In genomic region chr10:131022369-131022768, GRCh38 we compare ENCODE assay signal across 33 cellular contexts.
"Had no signal": no experiment of that assay in that cellular context is flagged by ENCODE, and none has a peak within 500 bp of the region (broad histone marks: within the 10 kb centered on the region; RNA-seq: fewer than 3 reads in every experiment).

No MANE protein-coding gene starts in this region.

- H3K4me1 ChIP-seq: adrenal gland, breast epithelium, Peyer's patch, SJSA1 had no signal

- H3K9me3 ChIP-seq: adrenal gland, body of pancreas, breast epithelium, MG63, Peyer's patch, SK-N-SH had no signal

- H3K4me3 ChIP-seq: adrenal gland, body of pancreas, breast epithelium, MG63, Peyer's patch, SJSA1 had no signal

- H3K4me1 Mint-ChIP-seq: activated CD4-positive, alpha-beta T cell treated with anti-CD3 and anti-CD28 coated beads, Interleukin-2, amount 10 ng/mL, durations not matched to agents 24 days and 14 days had no signal

- H3K36me3 ChIP-seq: adrenal gland, breast epithelium, MG63, Peyer's patch, SJSA1 had no signal

- DNase-seq: activated CD4-positive, alpha-beta T cell treated with anti-CD3 and anti-CD28 coated beads, Interleukin-2, amount 10 ng/mL, durations not matched to agents 24 days and 14 days; activated CD4-positive, alpha-beta T cell treated with anti-CD3 and anti-CD28 coated beads, Interleukin-2, amount 50 U/mL, for 4 hours; activated CD8-positive, alpha-beta T cell treated with anti-CD3 and anti-CD28 coated beads for 36 hours; activated gamma-delta T cell treated with Interleukin-2 at 50 U/mL for 16 hours; activated naive CD4-positive, alpha-beta T cell treated with anti-CD3 and anti-CD28 coated beads for 36 hours; activated T-cell treated with anti-CD3 and anti-CD28 coated beads, Interleukin-2, amount 50 U/mL, for 4 hours; adrenal gland; body of pancreas; central memory CD4-positive, alpha-beta T cell; Kasumi-1; KG1; MG63; NCI-H1048; NCI-H1105 treated with DMSO at 0.1 percent for 48 hours; NCI-H1436; NCI-H1694; NCI-H1930; NCI-H2081 treated with DMSO at 0.1 percent for 48 hours; NCI-H226; NCI-H446 treated with DMSO at 0.1 percent for 48 hours; NCI-H524 treated with DMSO at 0.1 percent for 48 hours; RPMI8226; SHP77 treated with DMSO at 0.1 percent for 48 hours; SK-N-SH had no signal

- H3K4me3 Mint-ChIP-seq: activated CD4-positive, alpha-beta T cell treated with anti-CD3 and anti-CD28 coated beads, Interleukin-2, amount 10 ng/mL, durations not matched to agents 24 days and 14 days; activated CD8-positive, alpha-beta T cell treated with anti-CD3 and anti-CD28 coated beads for 36 hours; activated naive CD4-positive, alpha-beta T cell treated with anti-CD3 and anti-CD28 coated beads for 36 hours; activated T-cell treated with anti-CD3 and anti-CD28 coated beads, Interleukin-2, amount 50 U/mL, for 4 hours; activated T-helper 1 cell treated with anti-CD3 and anti-CD28 coated beads, Interleukin-12 subunit alpha, Interleukin-12 subunit beta, Interleukin-2, Interleukin-4 antibody, amounts not matched to agents 30 ng/mL and 10 ng/mL and 1 ng/mL, durations not matched to agents 14 hours and 24 hours and 36 hours; T-helper 1 cell treated with Interleukin-12 subunit alpha and Interleukin-12 subunit beta and Interleukin-4 antibody, amounts not matched to agents 30 μg/mL and 1 μg/mL, for 36 hours; T-helper 2 cell treated with Interferon-gamma antibody and Interleukin-4, amounts not matched to agents 5 μg/mL and 100 μg/mL, for 36 hours had no signal

- ATAC-seq: activated CD8-positive, alpha-beta T cell treated with anti-CD3 and anti-CD28 coated beads for 36 hours; activated naive CD4-positive, alpha-beta T cell treated with anti-CD3 and anti-CD28 coated beads, Interleukin-2, amount 50 U/mL, for 72 hours; activated T-cell treated with anti-CD3 and anti-CD28 coated beads, Interleukin-2, amount 50 U/mL, for 4 hours; body of pancreas had no signal

- H3K36me3 Mint-ChIP-seq: activated naive CD4-positive, alpha-beta T cell treated with anti-CD3 and anti-CD28 coated beads, Interleukin-2, amount 50 U/mL, for 72 hours had no signal

- H3K27ac ChIP-seq: adrenal gland, body of pancreas, breast epithelium, Peyer's patch, SJSA1 had no signal

- H3K27ac Mint-ChIP-seq: activated CD4-positive, alpha-beta T cell treated with anti-CD3 and anti-CD28 coated beads, Interleukin-2, amount 10 ng/mL, durations not matched to agents 24 days and 14 days; activated CD8-positive, alpha-beta T cell treated with anti-CD3 and anti-CD28 coated beads for 36 hours; activated naive CD4-positive, alpha-beta T cell treated with anti-CD3 and anti-CD28 coated beads for 36 hours; activated naive CD4-positive, alpha-beta T cell treated with anti-CD3 and anti-CD28 coated beads, Interleukin-2, amount 50 U/mL, for 72 hours; activated T-helper 1 cell treated with anti-CD3 and anti-CD28 coated beads, Interleukin-12 subunit alpha, Interleukin-12 subunit beta, Interleukin-2, Interleukin-4 antibody, amounts not matched to agents 30 ng/mL and 10 ng/mL and 1 ng/mL, durations not matched to agents 14 hours and 24 hours and 36 hours; T-helper 1 cell treated with Interleukin-12 subunit alpha and Interleukin-12 subunit beta and Interleukin-4 antibody, amounts not matched to agents 30 μg/mL and 1 μg/mL, for 36 hours; T-helper 2 cell treated with Interferon-gamma antibody and Interleukin-4, amounts not matched to agents 5 μg/mL and 100 μg/mL, for 36 hours had no signal

- FAIRE-seq: astrocyte, TTC549 had no signal

- H3K27me3 ChIP-seq: adrenal gland, body of pancreas, MG63, Peyer's patch, SJSA1 had no signal

- H3K4me2 ChIP-seq: SK-N-SH had no signal

- H3K9ac ChIP-seq: SK-N-SH had no signal

- H3K9me3 Mint-ChIP-seq: activated CD4-positive, alpha-beta T cell treated with anti-CD3 and anti-CD28 coated beads, Interleukin-2, amount 10 ng/mL, durations not matched to agents 24 days and 14 days; activated CD8-positive, alpha-beta T cell treated with anti-CD3 and anti-CD28 coated beads for 36 hours; activated naive CD4-positive, alpha-beta T cell treated with anti-CD3 and anti-CD28 coated beads for 36 hours; activated naive CD4-positive, alpha-beta T cell treated with anti-CD3 and anti-CD28 coated beads, Interleukin-2, amount 50 U/mL, for 72 hours; activated T-cell treated with anti-CD3 and anti-CD28 coated beads, Interleukin-2, amount 50 U/mL, for 4 hours; activated T-helper 1 cell treated with anti-CD3 and anti-CD28 coated beads, Interleukin-12 subunit alpha, Interleukin-12 subunit beta, Interleukin-2, Interleukin-4 antibody, amounts not matched to agents 30 ng/mL and 10 ng/mL and 1 ng/mL, durations not matched to agents 14 hours and 24 hours and 36 hours; T-helper 1 cell treated with Interleukin-12 subunit alpha and Interleukin-12 subunit beta and Interleukin-4 antibody, amounts not matched to agents 30 μg/mL and 1 μg/mL, for 36 hours; T-helper 2 cell treated with Interferon-gamma antibody and Interleukin-4, amounts not matched to agents 5 μg/mL and 100 μg/mL, for 36 hours had no signal

- H3K27me3 Mint-ChIP-seq: activated CD4-positive, alpha-beta T cell treated with anti-CD3 and anti-CD28 coated beads, Interleukin-2, amount 10 ng/mL, durations not matched to agents 24 days and 14 days; activated CD8-positive, alpha-beta T cell treated with anti-CD3 and anti-CD28 coated beads for 36 hours had no signal
